ENCODE assay signal across 6 cellular contexts in the genomic region with DNA sequence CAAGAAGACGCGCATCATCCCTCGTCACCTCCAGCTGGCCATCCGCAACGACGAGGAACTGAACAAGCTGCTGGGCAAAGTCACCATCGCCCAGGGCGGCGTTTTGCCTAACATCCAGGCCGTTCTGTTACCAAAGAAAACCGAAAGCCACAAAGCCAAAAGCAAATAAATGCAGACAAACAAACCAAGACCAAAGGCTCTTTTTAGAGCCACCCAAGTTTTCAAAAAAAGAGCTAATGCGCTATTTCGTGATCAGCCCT. TPM values are rescaled to one million over a fixed set of nuclear protein-coding genes. Genes with fewer than 3 reads are reported as not detected.
DNase-seq lines count a peak whose midpoint lies in the region; ATAC-seq, FAIRE-seq and TF ChIP-seq lines count a peak whose summit lies in the region.
"Not testable (repeated sequence)": the region's sequence is repeated elsewhere in the genome, so short reads cannot be mapped to it uniquely, and the experiment has no call there.

No MANE protein-coding gene starts in this region.

- TF ChIP-seq CTCF in Peyer's patch (IDR thresholded peaks at IDR 0.05); kidney (IDR thresholded peaks at IDR 0.05; ENCODE audit: borderline replicate concordance, extremely low read depth, insufficient read depth); retinal pigment epithelial cell (conservative IDR thresholded peaks at IDR 0.05; ENCODE audit: low read depth, low read length): not testable (repeated sequence)

- DNase-seq in Peyer's patch; kidney; retinal pigment epithelial cell (ENCODE audit: low read depth): not testable (repeated sequence)

- H3K4me1 ChIP-seq in ACC112 (ENCODE audit: control insufficient read depth, insufficient read depth, low read length, unreplicated experiment) = peaks cover 14% of the 10 kb centered on the region
- not testable (repeated sequence) for H3K4me1 ChIP-seq in Peyer's patch
- peaks cover 11 to 14% of the 10 kb centered on the region in 2 donors for H3K4me1 ChIP-seq in duodenal mucosa (ENCODE audit: control insufficient read depth in 1 of 2, insufficient read depth in 2 of 2, low read length in 2 of 2)
- peaks cover 8 to 11% of the 10 kb centered on the region in 2 donors for H3K4me1 ChIP-seq in kidney (ENCODE audit: control insufficient read depth in 1 of 2, insufficient read depth in 1 of 2, low read depth in 1 of 2, low read length in 2 of 2)

- not testable (repeated sequence) for FAIRE-seq in kidney (lab: Jason Lieb, UNC)

- not testable (repeated sequence) for H3K27me3 ChIP-seq in ACC112 (ENCODE audit: insufficient read depth, low read length); Peyer's patch; duodenal mucosa (ENCODE audit: control insufficient read depth in 1 of 2, insufficient read depth in 2 of 2, low read length in 2 of 2)

- H3K9ac ChIP-seq in duodenal mucosa (ENCODE audit: low read depth in 1 of 2, low read length in 2 of 2) (peak overlapping the region; percentile 61 to 88), kidney (ENCODE audit: low read length in 2 of 2) (peak overlapping the region; percentile 85 to 99)

- H3K36me3 ChIP-seq in ACC112 (ENCODE audit: insufficient read depth, low read length); Peyer's patch; duodenal mucosa (ENCODE audit: control insufficient read depth in 1 of 2, insufficient read depth in 2 of 2, low read length in 2 of 2); kidney (ENCODE audit: control insufficient read depth in 1 of 2, insufficient read depth in 2 of 2, low read length in 2 of 2): not testable (repeated sequence)

- H3K27ac ChIP-seq in ACC112 (ENCODE audit: low read depth, low read length) = peak overlapping the region; percentile 98
- peak overlapping the region; percentile 97 to 100 (median 98) for H3K27ac ChIP-seq in Peyer's patch
- H3K27ac ChIP-seq in duodenal mucosa (ENCODE audit: low read depth, low read length) = peak overlapping the region; percentile 99
- peak overlapping the region; percentile 98 to 99 for H3K27ac ChIP-seq in kidney (ENCODE audit: low read depth in 2 of 2, low read length in 2 of 2)

- ATAC-seq in GM21515 (IDR thresholded peaks at IDR 0.05; ENCODE audit: unreplicated experiment) = peak; percentile 1

- TF ChIP-seq POLR2A in Peyer's patch (IDR thresholded peaks at IDR 0.05) = not testable (repeated sequence)

- not testable (repeated sequence) for H2AFZ ChIP-seq in ACC112 (ENCODE audit: low read length, unreplicated experiment)

- intact Hi-C loops in kidney (cut with DNase I) = not testable (repeated sequence)

- peaks cover 27% of the 10 kb centered on the region for H3K79me2 ChIP-seq in ACC112 (ENCODE audit: control insufficient read depth, insufficient read depth, low read length, unreplicated experiment)

- H3K4me3 ChIP-seq in ACC112 (ENCODE audit: low read depth, low read length) (peak overlapping the region; percentile 92), Peyer's patch (peak overlapping the region; percentile 61 to 78 (median 71)), duodenal mucosa (ENCODE audit: low read depth in 1 of 2, low read length in 2 of 2) (peak overlapping the region; percentile 75 to 80), kidney (ENCODE audit: low read length in 2 of 2) (peak overlapping the region; percentile 81 to 94), retinal pigment epithelial cell (ENCODE audit: low read length) (peak overlapping the region; percentile 68)

- H3K9me3 ChIP-seq in Peyer's patch; duodenal mucosa (ENCODE audit: control insufficient read depth in 1 of 2, low read length in 2 of 2); kidney (ENCODE audit: control insufficient read depth in 1 of 2, low read length in 2 of 2): not testable (repeated sequence)

RNA-seq across cellular contexts. Expression of a gene that starts 12.2 kb away (rescaled TPM):
- total RNA-seq in Peyer's patch (10 to 100 TPM in 3 of 4 donors, 1 to 10 TPM in 1; 9.1 to 37.8 (median 22.1) TPM), kidney (14.3 TPM)
- polyA plus RNA-seq in kidney (ENCODE audit: insufficient read depth, low read depth, low replicate concordance) = 44.0 TPM

RNA-seq across cellular contexts. Expression of a gene that starts 30.5 kb away (rescaled TPM):
- total RNA-seq in Peyer's patch (1 to 10 TPM in 3 of 4 donors, under 1 TPM in 1; 0.70 to 3.3 (median 2.2) TPM), kidney (4.5 TPM)
- polyA plus RNA-seq in kidney (ENCODE audit: insufficient read depth, low read depth, low replicate concordance) = 2.0 TPM

RNA-seq across cellular contexts. Expression of a gene that starts 40.5 kb away (rescaled TPM):
- total RNA-seq in Peyer's patch (10 to 100 TPM; 21.0 to 32.2 (median 28.2) TPM), kidney (55.0 TPM)
- polyA plus RNA-seq in kidney (ENCODE audit: insufficient read depth, low read depth, low replicate concordance) = 40.6 TPM

RNA-seq across cellular contexts. Expression of a gene that starts 49.6 kb away (rescaled TPM):
- total RNA-seq in Peyer's patch (100 to 1,000 TPM in 3 of 4 donors, 10 to 100 TPM in 1; 47.9 to 210 (median 175) TPM), kidney (24.7 TPM)
- polyA plus RNA-seq in kidney (ENCODE audit: insufficient read depth, low read depth, low replicate concordance) = 21.6 TPM
